1 cellular context compared by ENCODE assay signal in the genomic region with DNA sequence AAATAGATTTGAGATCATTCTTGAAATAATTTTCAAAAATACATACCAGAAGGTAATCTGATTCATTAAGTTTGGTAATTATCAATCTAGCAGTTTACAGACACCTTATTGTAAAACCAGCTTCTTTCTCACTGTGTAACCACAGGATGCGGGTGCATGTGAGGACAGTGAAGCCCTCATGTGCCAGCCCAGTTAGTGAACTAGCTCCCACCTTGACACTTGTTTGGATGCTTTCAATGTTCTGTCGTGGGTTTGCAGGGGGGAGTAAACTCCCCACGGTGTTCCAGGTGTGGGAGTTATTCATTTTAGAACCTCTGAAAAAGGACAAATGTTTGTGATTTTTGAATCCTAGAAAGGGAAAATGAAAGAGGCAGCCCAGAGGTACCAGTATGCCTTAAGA.
TF ChIP-seq lines count a peak whose summit lies in the region.

No MANE protein-coding gene starts in this region.

TF ChIP-seq in GM23338, 12 proteins besides CTCF, POLR2A, EP300 and RAD21 (continued from another document):
- TF ChIP-seq ZNF331 (CRISPR knock-in tag; IDR thresholded peaks at IDR 0.05; ENCODE audit: low read depth): no peak
- no peak for TF ChIP-seq CREB1 (CRISPR knock-in tag; IDR thresholded peaks at IDR 0.05; ENCODE audit: low read depth)
- TF ChIP-seq, protein P1, sequence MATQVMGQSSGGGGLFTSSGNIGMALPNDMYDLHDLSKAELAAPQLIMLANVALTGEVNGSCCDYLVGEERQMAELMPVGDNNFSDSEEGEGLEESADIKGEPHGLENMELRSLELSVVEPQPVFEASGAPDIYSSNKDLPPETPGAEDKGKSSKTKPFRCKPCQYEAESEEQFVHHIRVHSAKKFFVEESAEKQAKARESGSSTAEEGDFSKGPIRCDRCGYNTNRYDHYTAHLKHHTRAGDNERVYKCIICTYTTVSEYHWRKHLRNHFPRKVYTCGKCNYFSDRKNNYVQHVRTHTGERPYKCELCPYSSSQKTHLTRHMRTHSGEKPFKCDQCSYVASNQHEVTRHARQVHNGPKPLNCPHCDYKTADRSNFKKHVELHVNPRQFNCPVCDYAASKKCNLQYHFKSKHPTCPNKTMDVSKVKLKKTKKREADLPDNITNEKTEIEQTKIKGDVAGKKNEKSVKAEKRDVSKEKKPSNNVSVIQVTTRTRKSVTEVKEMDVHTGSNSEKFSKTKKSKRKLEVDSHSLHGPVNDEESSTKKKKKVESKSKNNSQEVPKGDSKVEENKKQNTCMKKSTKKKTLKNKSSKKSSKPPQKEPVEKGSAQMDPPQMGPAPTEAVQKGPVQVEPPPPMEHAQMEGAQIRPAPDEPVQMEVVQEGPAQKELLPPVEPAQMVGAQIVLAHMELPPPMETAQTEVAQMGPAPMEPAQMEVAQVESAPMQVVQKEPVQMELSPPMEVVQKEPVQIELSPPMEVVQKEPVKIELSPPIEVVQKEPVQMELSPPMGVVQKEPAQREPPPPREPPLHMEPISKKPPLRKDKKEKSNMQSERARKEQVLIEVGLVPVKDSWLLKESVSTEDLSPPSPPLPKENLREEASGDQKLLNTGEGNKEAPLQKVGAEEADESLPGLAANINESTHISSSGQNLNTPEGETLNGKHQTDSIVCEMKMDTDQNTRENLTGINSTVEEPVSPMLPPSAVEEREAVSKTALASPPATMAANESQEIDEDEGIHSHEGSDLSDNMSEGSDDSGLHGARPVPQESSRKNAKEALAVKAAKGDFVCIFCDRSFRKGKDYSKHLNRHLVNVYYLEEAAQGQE (IDR thresholded peaks at IDR 0.05; ENCODE audit: unreplicated experiment): no peak
- no peak for TF ChIP-seq EZH2phosphoT487 (IDR thresholded peaks at IDR 0.05; ENCODE audit: unreplicated experiment)
- TF ChIP-seq ZNF114 (CRISPR knock-in tag; IDR thresholded peaks at IDR 0.05): no peak
- TF ChIP-seq JUNB (IDR thresholded peaks at IDR 0.05; ENCODE audit: unreplicated experiment): no peak
- no peak for TF ChIP-seq EZH2 (IDR thresholded peaks at IDR 0.05; ENCODE audit: low read depth, unreplicated experiment)
- no peak for TF ChIP-seq STAT1 (IDR thresholded peaks at IDR 0.05; ENCODE audit: unreplicated experiment)
- TF ChIP-seq, protein P2, sequence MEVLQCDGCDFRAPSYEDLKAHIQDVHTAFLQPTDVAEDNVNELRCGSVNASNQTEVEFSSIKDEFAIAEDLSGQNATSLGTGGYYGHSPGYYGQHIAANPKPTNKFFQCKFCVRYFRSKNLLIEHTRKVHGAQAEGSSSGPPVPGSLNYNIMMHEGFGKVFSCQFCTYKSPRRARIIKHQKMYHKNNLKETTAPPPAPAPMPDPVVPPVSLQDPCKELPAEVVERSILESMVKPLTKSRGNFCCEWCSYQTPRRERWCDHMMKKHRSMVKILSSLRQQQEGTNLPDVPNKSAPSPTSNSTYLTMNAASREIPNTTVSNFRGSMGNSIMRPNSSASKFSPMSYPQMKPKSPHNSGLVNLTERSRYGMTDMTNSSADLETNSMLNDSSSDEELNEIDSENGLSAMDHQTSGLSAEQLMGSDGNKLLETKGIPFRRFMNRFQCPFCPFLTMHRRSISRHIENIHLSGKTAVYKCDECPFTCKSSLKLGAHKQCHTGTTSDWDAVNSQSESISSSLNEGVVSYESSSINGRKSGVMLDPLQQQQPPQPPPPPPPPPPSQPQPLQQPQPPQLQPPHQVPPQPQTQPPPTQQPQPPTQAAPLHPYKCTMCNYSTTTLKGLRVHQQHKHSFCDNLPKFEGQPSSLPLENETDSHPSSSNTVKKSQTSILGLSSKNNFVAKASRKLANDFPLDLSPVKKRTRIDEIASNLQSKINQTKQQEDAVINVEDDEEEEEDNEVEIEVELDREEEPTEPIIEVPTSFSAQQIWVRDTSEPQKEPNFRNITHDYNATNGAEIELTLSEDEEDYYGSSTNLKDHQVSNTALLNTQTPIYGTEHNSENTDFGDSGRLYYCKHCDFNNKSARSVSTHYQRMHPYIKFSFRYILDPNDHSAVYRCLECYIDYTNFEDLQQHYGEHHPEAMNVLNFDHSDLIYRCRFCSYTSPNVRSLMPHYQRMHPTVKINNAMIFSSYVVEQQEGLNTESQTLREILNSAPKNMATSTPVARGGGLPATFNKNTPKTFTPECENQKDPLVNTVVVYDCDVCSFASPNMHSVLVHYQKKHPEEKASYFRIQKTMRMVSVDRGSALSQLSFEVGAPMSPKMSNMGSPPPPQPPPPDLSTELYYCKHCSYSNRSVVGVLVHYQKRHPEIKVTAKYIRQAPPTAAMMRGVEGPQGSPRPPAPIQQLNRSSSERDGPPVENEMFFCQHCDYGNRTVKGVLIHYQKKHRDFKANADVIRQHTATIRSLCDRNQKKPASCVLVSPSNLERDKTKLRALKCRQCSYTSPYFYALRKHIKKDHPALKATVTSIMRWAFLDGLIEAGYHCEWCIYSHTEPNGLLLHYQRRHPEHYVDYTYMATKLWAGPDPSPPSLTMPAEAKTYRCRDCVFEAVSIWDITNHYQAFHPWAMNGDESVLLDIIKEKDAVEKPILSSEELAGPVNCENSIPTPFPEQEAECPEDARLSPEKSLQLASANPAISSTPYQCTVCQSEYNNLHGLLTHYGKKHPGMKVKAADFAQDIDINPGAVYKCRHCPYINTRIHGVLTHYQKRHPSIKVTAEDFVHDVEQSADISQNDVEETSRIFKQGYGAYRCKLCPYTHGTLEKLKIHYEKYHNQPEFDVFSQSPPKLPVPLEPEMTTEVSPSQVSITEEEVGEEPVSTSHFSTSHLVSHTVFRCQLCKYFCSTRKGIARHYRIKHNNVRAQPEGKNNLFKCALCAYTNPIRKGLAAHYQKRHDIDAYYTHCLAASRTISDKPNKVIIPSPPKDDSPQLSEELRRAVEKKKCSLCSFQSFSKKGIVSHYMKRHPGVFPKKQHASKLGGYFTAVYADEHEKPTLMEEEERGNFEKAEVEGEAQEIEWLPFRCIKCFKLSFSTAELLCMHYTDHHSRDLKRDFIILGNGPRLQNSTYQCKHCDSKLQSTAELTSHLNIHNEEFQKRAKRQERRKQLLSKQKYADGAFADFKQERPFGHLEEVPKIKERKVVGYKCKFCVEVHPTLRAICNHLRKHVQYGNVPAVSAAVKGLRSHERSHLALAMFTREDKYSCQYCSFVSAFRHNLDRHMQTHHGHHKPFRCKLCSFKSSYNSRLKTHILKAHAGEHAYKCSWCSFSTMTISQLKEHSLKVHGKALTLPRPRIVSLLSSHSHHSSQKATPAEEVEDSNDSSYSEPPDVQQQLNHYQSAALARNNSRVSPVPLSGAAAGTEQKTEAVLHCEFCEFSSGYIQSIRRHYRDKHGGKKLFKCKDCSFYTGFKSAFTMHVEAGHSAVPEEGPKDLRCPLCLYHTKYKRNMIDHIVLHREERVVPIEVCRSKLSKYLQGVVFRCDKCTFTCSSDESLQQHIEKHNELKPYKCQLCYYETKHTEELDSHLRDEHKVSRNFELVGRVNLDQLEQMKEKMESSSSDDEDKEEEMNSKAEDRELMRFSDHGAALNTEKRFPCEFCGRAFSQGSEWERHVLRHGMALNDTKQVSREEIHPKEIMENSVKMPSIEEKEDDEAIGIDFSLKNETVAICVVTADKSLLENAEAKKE (CRISPR knock-in tag; IDR thresholded peaks at IDR 0.05): no peak
- no peak for TF ChIP-seq NANOG (IDR thresholded peaks at IDR 0.05; ENCODE audit: borderline replicate concordance)
